ENCODE assay signal across 29 cellular contexts in genomic region chr19:35556025-35556590, GRCh38. TPM values are rescaled to one million over a fixed set of nuclear protein-coding genes. Genes with fewer than 3 reads are reported as not detected.
DNase-seq lines count a peak whose midpoint lies in the region; ATAC-seq and TF ChIP-seq lines count a peak whose summit lies in the region.
"Had no signal": no experiment of that assay in that cellular context is flagged by ENCODE, and none has a peak within 500 bp of the region (broad histone marks: within the 10 kb centered on the region; RNA-seq: fewer than 3 reads in every experiment).

No MANE protein-coding gene starts in this region.

- CTCF ChIA-PET in CD8-positive, alpha-beta T cell (lab: Charles Lee), result interaction anchor here (0.9 to 1.3 kb wide), 4 partner anchors 8 to 264 kb away, joined by 3 to 4 read pairs (median 3); no protein-coding TSS in a partner anchor
- CTCF ChIA-PET in activated CD8-positive, alpha-beta T cell treated with anti-CD3 and anti-CD28 coated beads for 36 hours (lab: Charles Lee), result interaction anchor here (0.9 to 1.7 kb wide), 4 partner anchors 36 to 50 kb away, joined by 3 to 10 read pairs (median 4); no protein-coding TSS in a partner anchor

- H3K4me1 Mint-ChIP-seq in CD8-positive, alpha-beta T cell (ENCODE audit: low read depth), result peaks cover 9% of the 10 kb centered on the region
- no peaks in the 10 kb centered on the region for H3K4me1 Mint-ChIP-seq in activated T-helper 1 cell treated with anti-CD3 and anti-CD28 coated beads, Interleukin-12 subunit alpha, Interleukin-12 subunit beta, Interleukin-2, Interleukin-4 antibody, amounts not matched to agents 30 ng/mL and 10 ng/mL and 1 ng/mL, durations not matched to agents 14 hours and 24 hours and 36 hours (ENCODE audit: low read depth)
- peaks cover 17% of the 10 kb centered on the region for H3K4me1 Mint-ChIP-seq in nephron progenitor cell
- H3K4me1 Mint-ChIP-seq in activated CD8-positive, alpha-beta T cell treated with anti-CD3 and anti-CD28 coated beads for 36 hours (ENCODE audit: low read depth), result peaks cover 8% of the 10 kb centered on the region

- POLR2A ChIA-PET in CD8-positive, alpha-beta T cell (lab: Charles Lee), result no interaction called here
- POLR2A ChIA-PET in activated CD8-positive, alpha-beta T cell treated with anti-CD3 and anti-CD28 coated beads for 36 hours (lab: Charles Lee), result interaction anchor here (0.5 to 1.3 kb wide), 2 partner anchors 52 to 323 kb away, joined by 3 read pairs; no protein-coding TSS in a partner anchor

- H3K4me1 ChIP-seq in CD8-positive, alpha-beta T cell (ENCODE audit: insufficient read depth, low read length), result peaks cover 11% of the 10 kb centered on the region

- peak overlapping the region; percentile 16 for H3K4me3 Mint-ChIP-seq in CD8-positive, alpha-beta T cell
- peak overlapping the region; percentile 12 for H3K4me3 Mint-ChIP-seq in activated T-helper 1 cell treated with anti-CD3 and anti-CD28 coated beads, Interleukin-12 subunit alpha, Interleukin-12 subunit beta, Interleukin-2, Interleukin-4 antibody, amounts not matched to agents 30 ng/mL and 10 ng/mL and 1 ng/mL, durations not matched to agents 14 hours and 24 hours and 36 hours
- peak overlapping the region; percentile 7 for H3K4me3 Mint-ChIP-seq in nephron progenitor cell
- no peak overlapping the region for H3K4me3 Mint-ChIP-seq in activated CD8-positive, alpha-beta T cell treated with anti-CD3 and anti-CD28 coated beads for 36 hours
- H3K4me3 Mint-ChIP-seq: activated CD4-positive, alpha-beta memory T cell treated with anti-CD3 and anti-CD28 coated beads for 36 hours; activated naive CD4-positive, alpha-beta T cell treated with anti-CD3 and anti-CD28 coated beads for 36 hours; stimulated activated memory B cell treated with anti-CD40 and anti-IgM and Interleukin-4, amounts not matched to agents 10 μg/mL and 1 μg/mL and 100 μg/mL, for 72 hours had no signal

- no peak for TF ChIP-seq CTCF in CD8-positive, alpha-beta T cell (IDR thresholded peaks at IDR 0.05)
- no peak for TF ChIP-seq CTCF in nephron progenitor cell (IDR thresholded peaks at IDR 0.05)
- no peak for TF ChIP-seq CTCF in activated CD8-positive, alpha-beta T cell treated with anti-CD3 and anti-CD28 coated beads for 36 hours (IDR thresholded peaks at IDR 0.05)

- H3K36me3 ChIP-seq in CD8-positive, alpha-beta T cell (ENCODE audit: insufficient read depth, low read length), result no peaks in the 10 kb centered on the region
- H3K36me3 ChIP-seq: Peyer's patch had no signal

- H3K27ac ChIP-seq in CD8-positive, alpha-beta T cell (ENCODE audit: low read depth, low read length), result no peak overlapping the region
- H3K27ac ChIP-seq: BLaER1 treated with 17β-estradiol and CSF1 and Interleukin-3, amounts not matched to agents 10 nM and 100 nM; body of pancreas; Peyer's patch had no signal

- DNase-seq in CD8-positive, alpha-beta T cell, result no peak
- no peak for DNase-seq in activated T-helper 1 cell treated with anti-CD3 and anti-CD28 coated beads, Interleukin-12 subunit alpha, Interleukin-12 subunit beta, Interleukin-2, Interleukin-4 antibody, amounts not matched to agents 30 ng/mL and 10 ng/mL and 1 ng/mL, durations not matched to agents 14 hours and 24 hours and 36 hours (ENCODE audit: low spot score)
- DNase-seq in nephron progenitor cell, result no peak
- DNase-seq in activated CD8-positive, alpha-beta T cell treated with anti-CD3 and anti-CD28 coated beads for 36 hours, result no peak
- DNase-seq: activated CD4-positive, alpha-beta memory T cell treated with anti-CD3 and anti-CD28 coated beads for 36 hours; activated CD4-positive, alpha-beta T cell treated with anti-CD3 and anti-CD28 coated beads for 1 hour; activated naive CD4-positive, alpha-beta T cell treated with anti-CD3 and anti-CD28 coated beads for 36 hours; cerebellar nuclear complex; DND-41; head of caudate nucleus; KG1; left ventricle myocardium superior; NCI-H187; NCI-H446 treated with DMSO at 0.1 percent for 48 hours; Peyer's patch; SHP77 treated with DMSO at 0.1 percent for 48 hours; substantia nigra had no signal

- intact Hi-C loops in CD8-positive, alpha-beta T cell (cut with DNase I, micrococcal nuclease), result no loop called here
- intact Hi-C loops in activated T-helper 1 cell treated with anti-CD3 and anti-CD28 coated beads, Interleukin-12 subunit alpha, Interleukin-12 subunit beta, Interleukin-2, Interleukin-4 antibody, amounts not matched to agents 30 ng/mL and 10 ng/mL and 1 ng/mL, durations not matched to agents 14 hours and 24 hours and 36 hours (cut with micrococcal nuclease), result no loop called here
- intact Hi-C loops in activated CD8-positive, alpha-beta T cell treated with anti-CD3 and anti-CD28 coated beads for 36 hours (cut with micrococcal nuclease), result no loop called here

- H3K4me3 ChIP-seq in CD8-positive, alpha-beta T cell (ENCODE audit: low read depth, low read length), result no peak overlapping the region
- H3K4me3 ChIP-seq: BLaER1 treated with 17β-estradiol and CSF1 and Interleukin-3, amounts not matched to agents 10 nM and 100 nM; body of pancreas; Peyer's patch had no signal

- H3K27ac Mint-ChIP-seq in CD8-positive, alpha-beta T cell, result no peak overlapping the region
- peak overlapping the region; percentile 4 for H3K27ac Mint-ChIP-seq in activated T-helper 1 cell treated with anti-CD3 and anti-CD28 coated beads, Interleukin-12 subunit alpha, Interleukin-12 subunit beta, Interleukin-2, Interleukin-4 antibody, amounts not matched to agents 30 ng/mL and 10 ng/mL and 1 ng/mL, durations not matched to agents 14 hours and 24 hours and 36 hours
- H3K27ac Mint-ChIP-seq in nephron progenitor cell, result peak overlapping the region; percentile 19
- H3K27ac Mint-ChIP-seq in activated CD8-positive, alpha-beta T cell treated with anti-CD3 and anti-CD28 coated beads for 36 hours, result no peak overlapping the region
- H3K27ac Mint-ChIP-seq: activated CD4-positive, alpha-beta memory T cell treated with anti-CD3 and anti-CD28 coated beads for 36 hours; activated naive CD4-positive, alpha-beta T cell treated with anti-CD3 and anti-CD28 coated beads for 36 hours; stimulated activated memory B cell treated with anti-CD40 and anti-IgM and Interleukin-4, amounts not matched to agents 10 μg/mL and 1 μg/mL and 100 μg/mL, for 72 hours had no signal

- peaks cover 12% of the 10 kb centered on the region for H3K27me3 ChIP-seq in CD8-positive, alpha-beta T cell (ENCODE audit: insufficient read depth, low read length)
- H3K27me3 ChIP-seq: body of pancreas, Peyer's patch had no signal

- H3K27me3 Mint-ChIP-seq in CD8-positive, alpha-beta T cell (ENCODE audit: low read depth), result peaks cover 28% of the 10 kb centered on the region
- H3K27me3 Mint-ChIP-seq in activated T-helper 1 cell treated with anti-CD3 and anti-CD28 coated beads, Interleukin-12 subunit alpha, Interleukin-12 subunit beta, Interleukin-2, Interleukin-4 antibody, amounts not matched to agents 30 ng/mL and 10 ng/mL and 1 ng/mL, durations not matched to agents 14 hours and 24 hours and 36 hours (ENCODE audit: insufficient read depth), result peaks cover 26% of the 10 kb centered on the region
- peaks cover 67% of the 10 kb centered on the region for H3K27me3 Mint-ChIP-seq in nephron progenitor cell (ENCODE audit: low read depth, poor library complexity)
- H3K27me3 Mint-ChIP-seq in activated CD8-positive, alpha-beta T cell treated with anti-CD3 and anti-CD28 coated beads for 36 hours, result peaks cover 32% of the 10 kb centered on the region

- ATAC-seq in CD8-positive, alpha-beta T cell, result no peak
- ATAC-seq in HG02885 (IDR thresholded peaks at IDR 0.05; ENCODE audit: poor library complexity, unreplicated experiment), result no peak
- ATAC-seq in activated CD8-positive, alpha-beta T cell treated with anti-CD3 and anti-CD28 coated beads for 36 hours, result no peak
- no peak for ATAC-seq in HG03565 (IDR thresholded peaks at IDR 0.05; ENCODE audit: unreplicated experiment)
- ATAC-seq: body of pancreas; esophagus mucosa; left ventricle myocardium superior; stimulated activated memory B cell treated with anti-CD40 and anti-IgM and Interleukin-4, amounts not matched to agents 10 μg/mL and 1 μg/mL and 100 μg/mL, for 72 hours had no signal

- no peaks in the 10 kb centered on the region for H3K9me3 Mint-ChIP-seq in CD8-positive, alpha-beta T cell
- H3K9me3 Mint-ChIP-seq in activated T-helper 1 cell treated with anti-CD3 and anti-CD28 coated beads, Interleukin-12 subunit alpha, Interleukin-12 subunit beta, Interleukin-2, Interleukin-4 antibody, amounts not matched to agents 30 ng/mL and 10 ng/mL and 1 ng/mL, durations not matched to agents 14 hours and 24 hours and 36 hours, result no peaks in the 10 kb centered on the region
- peaks cover 4% of the 10 kb centered on the region for H3K9me3 Mint-ChIP-seq in nephron progenitor cell
- no peaks in the 10 kb centered on the region for H3K9me3 Mint-ChIP-seq in activated CD8-positive, alpha-beta T cell treated with anti-CD3 and anti-CD28 coated beads for 36 hours
- H3K9me3 Mint-ChIP-seq: activated CD4-positive, alpha-beta memory T cell treated with anti-CD3 and anti-CD28 coated beads for 36 hours; activated naive CD4-positive, alpha-beta T cell treated with anti-CD3 and anti-CD28 coated beads for 36 hours; stimulated activated memory B cell treated with anti-CD40 and anti-IgM and Interleukin-4, amounts not matched to agents 10 μg/mL and 1 μg/mL and 100 μg/mL, for 72 hours had no signal

- H3K36me3 Mint-ChIP-seq in CD8-positive, alpha-beta T cell, result no peaks in the 10 kb centered on the region
- no peaks in the 10 kb centered on the region for H3K36me3 Mint-ChIP-seq in activated T-helper 1 cell treated with anti-CD3 and anti-CD28 coated beads, Interleukin-12 subunit alpha, Interleukin-12 subunit beta, Interleukin-2, Interleukin-4 antibody, amounts not matched to agents 30 ng/mL and 10 ng/mL and 1 ng/mL, durations not matched to agents 14 hours and 24 hours and 36 hours (ENCODE audit: low read depth)
- H3K36me3 Mint-ChIP-seq in nephron progenitor cell (ENCODE audit: low read depth), result no peaks in the 10 kb centered on the region
- no peaks in the 10 kb centered on the region for H3K36me3 Mint-ChIP-seq in activated CD8-positive, alpha-beta T cell treated with anti-CD3 and anti-CD28 coated beads for 36 hours (ENCODE audit: low read depth)
- H3K36me3 Mint-ChIP-seq: activated CD4-positive, alpha-beta memory T cell treated with anti-CD3 and anti-CD28 coated beads for 36 hours had no signal

- H3K9me3 ChIP-seq in CD8-positive, alpha-beta T cell (ENCODE audit: low read length), result no peaks in the 10 kb centered on the region
- H3K9me3 ChIP-seq: BLaER1 treated with 17β-estradiol and CSF1 and Interleukin-3, amounts not matched to agents 10 nM and 100 nM; body of pancreas had no signal

RNA-seq across cellular contexts. Expression of gene ATP4A, which starts 7.3 kb away (rescaled TPM):
- not detected for total RNA-seq in CD8-positive, alpha-beta T cell
- total RNA-seq in activated T-helper 1 cell treated with anti-CD3 and anti-CD28 coated beads, Interleukin-12 subunit alpha, Interleukin-12 subunit beta, Interleukin-2, Interleukin-4 antibody, amounts not matched to agents 30 ng/mL and 10 ng/mL and 1 ng/mL, durations not matched to agents 14 hours and 24 hours and 36 hours, result not detected in 2 replicates
- total RNA-seq in activated CD8-positive, alpha-beta T cell treated with anti-CD3 and anti-CD28 coated beads for 36 hours, result not detected
- total RNA-seq: activated CD4-positive, alpha-beta memory T cell treated with anti-CD3 and anti-CD28 coated beads for 36 hours; activated naive CD4-positive, alpha-beta T cell treated with anti-CD3 and anti-CD28 coated beads for 36 hours; Calu3; dermis microvascular lymphatic vessel endothelial cell; esophagus mucosa; fibroblast of villous mesenchyme; left ventricle myocardium superior; MCF 10A; omental fat pad; Peyer's patch; T-helper 2 cell treated with Interferon-gamma antibody and Interleukin-4, amounts not matched to agents 100 ng/mL and 5 ng/mL, for 36 hours had no signal

RNA-seq across cellular contexts. Expression of gene TMEM147, which starts 10.7 kb away (rescaled TPM):
- 10 to 100 TPM; 22.3 to 27.2 TPM for total RNA-seq in CD8-positive, alpha-beta T cell
- 122 and 123 TPM in 2 replicates for total RNA-seq in activated T-helper 1 cell treated with anti-CD3 and anti-CD28 coated beads, Interleukin-12 subunit alpha, Interleukin-12 subunit beta, Interleukin-2, Interleukin-4 antibody, amounts not matched to agents 30 ng/mL and 10 ng/mL and 1 ng/mL, durations not matched to agents 14 hours and 24 hours and 36 hours
- total RNA-seq in activated CD8-positive, alpha-beta T cell treated with anti-CD3 and anti-CD28 coated beads for 36 hours, result 10 to 100 TPM; 81.7 to 86.6 TPM

RNA-seq across cellular contexts. Expression of gene GAPDHS, which starts 22.9 kb away (rescaled TPM):
- total RNA-seq in CD8-positive, alpha-beta T cell, result not detected
- total RNA-seq in activated T-helper 1 cell treated with anti-CD3 and anti-CD28 coated beads, Interleukin-12 subunit alpha, Interleukin-12 subunit beta, Interleukin-2, Interleukin-4 antibody, amounts not matched to agents 30 ng/mL and 10 ng/mL and 1 ng/mL, durations not matched to agents 14 hours and 24 hours and 36 hours, result not detected in 2 replicates
- total RNA-seq in activated CD8-positive, alpha-beta T cell treated with anti-CD3 and anti-CD28 coated beads for 36 hours, result not detected
- total RNA-seq: activated CD4-positive, alpha-beta memory T cell treated with anti-CD3 and anti-CD28 coated beads for 36 hours; activated naive CD4-positive, alpha-beta T cell treated with anti-CD3 and anti-CD28 coated beads for 36 hours; body of pancreas; Calu3; dermis microvascular lymphatic vessel endothelial cell; esophagus mucosa; fibroblast of villous mesenchyme; left ventricle myocardium superior; MCF 10A; omental fat pad; T-helper 2 cell treated with Interferon-gamma antibody and Interleukin-4, amounts not matched to agents 100 ng/mL and 5 ng/mL, for 36 hours had no signal

RNA-seq across cellular contexts. Expression of gene SBSN, which starts 28.0 kb away (rescaled TPM):
- not detected for total RNA-seq in CD8-positive, alpha-beta T cell
- total RNA-seq in activated T-helper 1 cell treated with anti-CD3 and anti-CD28 coated beads, Interleukin-12 subunit alpha, Interleukin-12 subunit beta, Interleukin-2, Interleukin-4 antibody, amounts not matched to agents 30 ng/mL and 10 ng/mL and 1 ng/mL, durations not matched to agents 14 hours and 24 hours and 36 hours, result not detected in 2 replicates
- not detected for total RNA-seq in activated CD8-positive, alpha-beta T cell treated with anti-CD3 and anti-CD28 coated beads for 36 hours
- total RNA-seq: activated naive CD4-positive, alpha-beta T cell treated with anti-CD3 and anti-CD28 coated beads for 36 hours; body of pancreas; Calu3; dermis microvascular lymphatic vessel endothelial cell; fibroblast of villous mesenchyme; left ventricle myocardium superior; MCF 10A; T-helper 2 cell treated with Interferon-gamma antibody and Interleukin-4, amounts not matched to agents 100 ng/mL and 5 ng/mL, for 36 hours had no signal

RNA-seq across cellular contexts. Expression of gene PMIS2, which starts 29.9 kb away (rescaled TPM):
- total RNA-seq in CD8-positive, alpha-beta T cell, result not detected
- not detected in 2 replicates for total RNA-seq in activated T-helper 1 cell treated with anti-CD3 and anti-CD28 coated beads, Interleukin-12 subunit alpha, Interleukin-12 subunit beta, Interleukin-2, Interleukin-4 antibody, amounts not matched to agents 30 ng/mL and 10 ng/mL and 1 ng/mL, durations not matched to agents 14 hours and 24 hours and 36 hours
- total RNA-seq in activated CD8-positive, alpha-beta T cell treated with anti-CD3 and anti-CD28 coated beads for 36 hours, result not detected
- total RNA-seq: activated CD4-positive, alpha-beta memory T cell treated with anti-CD3 and anti-CD28 coated beads for 36 hours; activated naive CD4-positive, alpha-beta T cell treated with anti-CD3 and anti-CD28 coated beads for 36 hours; body of pancreas; Calu3; dermis microvascular lymphatic vessel endothelial cell; esophagus mucosa; fibroblast of villous mesenchyme; left ventricle myocardium superior; MCF 10A; omental fat pad; Peyer's patch; T-helper 2 cell treated with Interferon-gamma antibody and Interleukin-4, amounts not matched to agents 100 ng/mL and 5 ng/mL, for 36 hours had no signal

Comparison
In these comparisons a context has a peak if more than half of its experiments do, and no peak if none do; other contexts are left out.
1. H3K27ac Mint-ChIP-seq: peak in activated T-helper 1 cell treated with anti-CD3 and anti-CD28 coated beads, Interleukin-12 subunit alpha, Interleukin-12 subunit beta, Interleukin-2, Interleukin-4 antibody, amounts not matched to agents 30 ng/mL and 10 ng/mL and 1 ng/mL, durations not matched to agents 14 hours and 24 hours and 36 hours (single experiment) and nephron progenitor cell (single experiment); none in CD8-positive, alpha-beta T cell (single experiment) and activated CD8-positive, alpha-beta T cell treated with anti-CD3 and anti-CD28 coated beads for 36 hours (single experiment).